13 cellular contexts compared by ENCODE assay signal in the genomic region with DNA sequence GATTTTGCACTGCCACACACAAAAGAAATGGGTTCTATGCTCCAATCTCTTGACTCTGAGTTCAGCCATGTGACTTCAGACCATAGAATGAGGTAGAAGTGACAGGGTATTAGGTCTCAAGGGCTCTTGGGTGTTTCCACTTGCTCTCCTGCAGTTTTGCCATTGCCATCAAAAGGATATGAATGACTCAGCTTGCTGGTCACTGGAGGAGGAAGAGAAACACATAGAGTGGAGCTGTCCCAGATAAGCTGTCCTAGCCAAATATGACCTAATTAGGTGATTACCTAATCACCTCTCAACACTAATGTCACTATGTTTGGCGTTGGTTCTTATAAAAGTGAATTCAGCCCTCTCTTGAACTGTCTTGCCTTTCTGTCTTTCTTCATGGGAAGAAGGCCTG. TPM values are rescaled to one million over a fixed set of nuclear protein-coding genes. Genes with fewer than 3 reads are reported as not detected.
DNase-seq lines count a peak whose midpoint lies in the region; ATAC-seq, FAIRE-seq and TF ChIP-seq lines count a peak whose summit lies in the region.
"Not testable (repeated sequence)": the region's sequence is repeated elsewhere in the genome, so short reads cannot be mapped to it uniquely, and the experiment has no call there.
"Had no signal": no experiment of that assay in that cellular context is flagged by ENCODE, and none has a peak within 500 bp of the region (broad histone marks: within the 10 kb centered on the region; RNA-seq: fewer than 3 reads in every experiment).

No MANE protein-coding gene starts in this region.

- peak; percentile 83 for FAIRE-seq in GM18507 (lab: Jason Lieb, UNC)
- FAIRE-seq in H54 (lab: Jason Lieb, UNC): peak; percentile 50

- H3K27ac ChIP-seq in gastroesophageal sphincter: not testable (repeated sequence)

- TF ChIP-seq EP300 in gastroesophageal sphincter (IDR thresholded peaks at IDR 0.05): not testable (repeated sequence)

- H3K36me3 ChIP-seq in gastroesophageal sphincter: not testable (repeated sequence)

- ATAC-seq in GM19043 (IDR thresholded peaks at IDR 0.05; ENCODE audit: low read depth, unreplicated experiment) (peak; percentile 22), HG02938 (IDR thresholded peaks at IDR 0.05; ENCODE audit: unreplicated experiment) (peak; percentile 68), HG03354 (IDR thresholded peaks at IDR 0.05; ENCODE audit: poor library complexity, severe bottlenecking, unreplicated experiment) (peak; percentile 60), gastroesophageal sphincter (peak; percentile 43)

- H3K9me3 ChIP-seq in gastroesophageal sphincter: not testable (repeated sequence)

- DNase-seq in GM18507 (ENCODE audit: extremely low spot score, insufficient read length, low read depth); H54 (ENCODE audit: insufficient read length, low spot score): not testable (repeated sequence)
- DNase-seq in NOMO-1 (lab: John Stamatoyannopoulos, UW; ENCODE audit: unreplicated experiment in 2 of 2): peak; percentile 61 to 75

- not testable (repeated sequence) for H3K4me3 ChIP-seq in gastroesophageal sphincter

- not testable (repeated sequence) for H3K27me3 ChIP-seq in gastroesophageal sphincter

- H3K4me1 ChIP-seq in gastroesophageal sphincter: not testable (repeated sequence)

- WGBS in gastroesophageal sphincter (ENCODE audit: low coverage in 1 of 2), 2 donors: 67% methylated on average over 1 of the region's 1 CpG; no CpG with 5 or more reads in 1 of the 2 donors

- not testable (repeated sequence) for TF ChIP-seq CTCF in gastroesophageal sphincter (IDR thresholded peaks at IDR 0.05)

- not testable (repeated sequence) for TF ChIP-seq POLR2A in H54 (IDR thresholded peaks at IDR 0.05; ENCODE audit: low read depth, low read length); gastroesophageal sphincter (IDR thresholded peaks at IDR 0.05)

RNA-seq across cellular contexts. Expression of a gene that starts 8.3 kb away (rescaled TPM):
- total RNA-seq in gastroesophageal sphincter: not detected
- total RNA-seq: colonic mucosa, endodermal cell, left ventricle myocardium inferior, mucosa of descending colon, PC-9, progenitor cell of endocrine pancreas had no signal
